In genomic region chr1:8681317-8681650, GRCh38 we compare ENCODE assay signal across 2 cellular contexts.
TF ChIP-seq lines count a peak whose summit lies in the region.

No MANE protein-coding gene starts in this region.

TF ChIP-seq in IMR-90, 13 proteins besides CTCF, POLR2A, EP300 and RAD21:
- TF ChIP-seq USF2 (IDR thresholded peaks at IDR 0.05; ENCODE audit: low read depth, low read length) (no peak), MAZ (IDR thresholded peaks at IDR 0.05; ENCODE audit: borderline replicate concordance, low read depth, low read length) (no peak), CEBPB (IDR thresholded peaks at IDR 0.05; ENCODE audit: low read depth, low read length) (no peak), MXI1 (IDR thresholded peaks at IDR 0.05; ENCODE audit: borderline replicate concordance, low read depth, low read length) (no peak), BHLHE40 (IDR thresholded peaks at IDR 0.05; ENCODE audit: low read depth, low read length) (no peak), FOS (IDR thresholded peaks at IDR 0.05; ENCODE audit: low read depth, low read length) (no peak), SMC3 (IDR thresholded peaks at IDR 0.05; ENCODE audit: low read depth, low read length) (no peak), CHD1 (IDR thresholded peaks at IDR 0.05; ENCODE audit: low read depth, low read length) (no peak), RFX5 (IDR thresholded peaks at IDR 0.05; ENCODE audit: low read depth, low read length) (no peak)

TF ChIP-seq in liver, 16 proteins besides CTCF, POLR2A, EP300 and RAD21:
- no peak for TF ChIP-seq HNF4A (conservative IDR thresholded peaks at IDR 0.05)
- TF ChIP-seq TAF1 (conservative IDR thresholded peaks at IDR 0.05), result no peak
- no peak for TF ChIP-seq SP1 (IDR thresholded peaks at IDR 0.05)
- no peak for TF ChIP-seq NR2F2 (IDR thresholded peaks at IDR 0.05)
- no peak for TF ChIP-seq GABPA (IDR thresholded peaks at IDR 0.05 in 1 of 2, conservative IDR thresholded peaks at IDR 0.05 in 1 of 2)
- no peak for TF ChIP-seq MAX (IDR thresholded peaks at IDR 0.05)
- TF ChIP-seq FOXA2 (IDR thresholded peaks at IDR 0.05), result no peak
